8 cellular contexts compared by ENCODE assay signal in the genomic region with DNA sequence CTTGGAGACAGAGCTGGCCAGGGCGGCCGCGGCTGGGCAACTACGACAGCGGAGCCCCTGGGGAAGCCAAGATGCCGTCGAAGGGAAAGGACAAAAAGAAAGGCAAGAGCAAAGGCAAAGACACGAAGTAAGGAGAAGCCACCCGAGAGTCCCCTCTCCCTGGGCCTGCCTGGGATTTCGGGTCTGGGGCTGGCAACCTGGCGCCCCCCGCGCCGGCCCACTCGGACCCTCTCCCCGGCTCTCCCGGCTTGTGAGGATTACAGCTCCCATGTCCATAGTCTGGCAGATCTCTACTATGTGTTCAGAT. TPM values are rescaled to one million over a fixed set of nuclear protein-coding genes. Genes with fewer than 3 reads are reported as not detected.
DNase-seq lines count a peak whose midpoint lies in the region; ATAC-seq and TF ChIP-seq lines count a peak whose summit lies in the region.

No MANE protein-coding gene starts in this region.

- no peak for TF ChIP-seq EP300 in tibial nerve (IDR thresholded peaks at IDR 0.05)

- 1% methylated on average over 17 of the region's 17 CpGs for WGBS in tibial nerve, 2 donors

- peak overlapping the region; percentile 73 to 97 (median 76) for H3K4me3 ChIP-seq in tibial nerve

- peak overlapping the region; percentile 95 for H3K27ac Mint-ChIP-seq in activated T-cell treated with anti-CD3 and anti-CD28 coated beads, Interleukin-2, amount 50 U/mL, for 24 hours
- H3K27ac Mint-ChIP-seq in activated naive CD8-positive, alpha-beta T cell, result peak overlapping the region; percentile 80

- H3K4me1 ChIP-seq in tibial nerve, result peaks cover 0 to 20% (median 6%) of the 10 kb centered on the region in 4 donors

- no peak for DNase-seq in activated T-cell treated with anti-CD3 and anti-CD28 coated beads, Interleukin-2, amount 50 U/mL, for 24 hours
- DNase-seq in activated T-cell treated with anti-CD3 and anti-CD28 coated beads for 4 hours (no peak), tibial nerve (ENCODE audit: low spot score in 2 of 2) (no peak), NCI-H1694 treated with DMSO at 0.1 percent for 48 hours (lab: John Stamatoyannopoulos, UW) (no peak), NCI-H1092 (lab: John Stamatoyannopoulos, UW) (no peak)

- peak in 1 of 2 donors; percentile 16 for TF ChIP-seq POLR2A in tibial nerve (IDR thresholded peaks at IDR 0.05)

- TF ChIP-seq CTCF in tibial nerve (IDR thresholded peaks at IDR 0.05), result no peak

- ATAC-seq in HG03039 (IDR thresholded peaks at IDR 0.05; ENCODE audit: unreplicated experiment), result no peak

- no peaks in the 10 kb centered on the region for H3K27me3 Mint-ChIP-seq in activated T-cell treated with anti-CD3 and anti-CD28 coated beads, Interleukin-2, amount 50 U/mL, for 24 hours
- no peaks in the 10 kb centered on the region for H3K27me3 Mint-ChIP-seq in activated naive CD8-positive, alpha-beta T cell

- H3K36me3 Mint-ChIP-seq in activated T-cell treated with anti-CD3 and anti-CD28 coated beads, Interleukin-2, amount 50 U/mL, for 24 hours (ENCODE audit: low read depth), result peaks cover 9% of the 10 kb centered on the region
- no peaks in the 10 kb centered on the region for H3K36me3 Mint-ChIP-seq in activated naive CD8-positive, alpha-beta T cell

- H3K4me3 Mint-ChIP-seq in activated T-cell treated with anti-CD3 and anti-CD28 coated beads, Interleukin-2, amount 50 U/mL, for 24 hours, result peak overlapping the region; percentile 89
- peak overlapping the region; percentile 92 for H3K4me3 Mint-ChIP-seq in activated naive CD8-positive, alpha-beta T cell

- H3K27ac ChIP-seq in layer of hippocampus (ENCODE audit: low read depth, low read length), result peak overlapping the region; percentile 58
- H3K27ac ChIP-seq in tibial nerve, result peak overlapping the region; percentile 89 to 99 (median 95)

- no peaks in the 10 kb centered on the region for H3K9me3 Mint-ChIP-seq in activated T-cell treated with anti-CD3 and anti-CD28 coated beads, Interleukin-2, amount 50 U/mL, for 24 hours
- no peaks in the 10 kb centered on the region for H3K9me3 Mint-ChIP-seq in activated naive CD8-positive, alpha-beta T cell (ENCODE audit: low read depth)

- no peaks in the 10 kb centered on the region for H3K27me3 ChIP-seq in layer of hippocampus (ENCODE audit: control insufficient read depth, insufficient read depth, low read length)
- H3K27me3 ChIP-seq in tibial nerve, result no peaks in the 10 kb centered on the region

- peaks cover 14% of the 10 kb centered on the region for H3K4me1 Mint-ChIP-seq in activated T-cell treated with anti-CD3 and anti-CD28 coated beads, Interleukin-2, amount 50 U/mL, for 24 hours (ENCODE audit: low read depth)
- H3K4me1 Mint-ChIP-seq in activated naive CD8-positive, alpha-beta T cell (ENCODE audit: low read depth), result peaks cover 13% of the 10 kb centered on the region

- no peaks in the 10 kb centered on the region for H3K9me3 ChIP-seq in tibial nerve

- H3K36me3 ChIP-seq in tibial nerve, result peaks cover 0 to 7% (median 0%) of the 10 kb centered on the region in 3 donors

RNA-seq across cellular contexts. Expression of a gene that starts 0.2 kb away (rescaled TPM):
- total RNA-seq in tibial nerve, result 10 to 100 TPM in 1 of 4 donors, 1 to 10 TPM in 3; 3.7 to 22.8 (median 6.2) TPM

RNA-seq across cellular contexts. Expression of a gene that starts 0.3 kb away (rescaled TPM):
- 10 to 100 TPM in 2 of 4 donors, 1 to 10 TPM in 2; 8.0 to 12.9 (median 11.0) TPM for total RNA-seq in tibial nerve
